In genomic region chr4:18533262-18533775, GRCh38 we compare ENCODE assay signal across 26 cellular contexts.
"Had no signal": no experiment of that assay in that cellular context is flagged by ENCODE, and none has a peak within 500 bp of the region (broad histone marks: within the 10 kb centered on the region; RNA-seq: fewer than 3 reads in every experiment).

No MANE protein-coding gene starts in this region.

- DNase-seq: naive B cell; naive thymus-derived CD8-positive, alpha-beta T cell; nephron progenitor cell; nucleus accumbens; ovary; posterior cingulate gyrus; psoas muscle; right cardiac atrium; right lobe of liver; sigmoid colon; small intestine; spleen; stimulated activated CD4-positive, alpha-beta T cell treated with anti-CD3 and anti-CD28 coated beads, Interleukin-12 subunit alpha, Interleukin-12 subunit beta, amount 100 ng/mL, for 4 hours; stimulated activated CD4-positive, alpha-beta T cell treated with anti-CD3 and anti-CD28 coated beads, Interleukin-1b, Interleukin-23, amount 100 ng/mL, for 48 hours; stimulated activated CD4-positive, alpha-beta T cell treated with anti-CD3 and anti-CD28 coated beads, Interleukin-4, amount 100 ng/mL, for 1 hour; stimulated activated CD4-positive, alpha-beta T cell treated with anti-CD3 and anti-CD28 coated beads, Interleukin-4, amount 100 ng/mL, for 4 hours; stimulated activated CD8-positive, alpha-beta memory T cell treated with anti-CD3 and anti-CD28 coated beads, Interleukin-4, amount 100 ng/mL, for 48 hours; stimulated activated naive CD4-positive, alpha-beta T cell; stimulated activated naive CD8-positive, alpha-beta T cell treated with anti-CD3 and anti-CD28 coated beads, Interleukin-15, amount 100 ng/mL, for 72 hours; stimulated activated naive CD8-positive, alpha-beta T cell treated with anti-CD3 and anti-CD28 coated beads, Interleukin-15, Interleukin-2, amounts not matched to agents 100 U/mL and 50 U/mL, for 24 hours; substantia nigra; testis; tibial artery; transverse colon; upper lobe of right lung; uterus had no signal
